23 cellular contexts compared by ENCODE assay signal in genomic region chr17:49299996-49300395, GRCh38.
"Had no signal": no experiment of that assay in that cellular context is flagged by ENCODE, and none has a peak within 500 bp of the region (broad histone marks: within the 10 kb centered on the region; RNA-seq: fewer than 3 reads in every experiment).

No MANE protein-coding gene starts in this region.

- H3K4me3 ChIP-seq: K562, SJSA1 had no signal

- ATAC-seq: K562 had no signal

- H3K27me3 ChIP-seq: SJSA1 had no signal

- H3K9me2 ChIP-seq: SK-N-SH had no signal

- DNase-seq: Kasumi-1, MM.1S, NCI-H1092 treated with DMSO at 0.1 percent for 48 hours, NCI-H1436, NCI-H187, NCI-H2029, NCI-H2081 treated with DMSO at 0.1 percent for 48 hours, NCI-H2171, NCI-H226, NCI-H446, NCI-H510A, NCI-H524 treated with DMSO at 0.1 percent for 48 hours, NCI-H69, NCI-H774, Right ventricle myocardium superior, RPMI8226, SIG-M5, SK-N-SH had no signal

- H3K4me1 ChIP-seq: SJSA1 had no signal

- H3K27me3 Mint-ChIP-seq: IgD-negative memory B cell had no signal

- H3K27ac ChIP-seq: HL-60, KMS-11, SJSA1 had no signal

- H3K4me2 ChIP-seq: KMS-11, SK-N-SH had no signal

- H3K9me3 Mint-ChIP-seq: IgD-negative memory B cell had no signal

- H3K27ac Mint-ChIP-seq: IgD-negative memory B cell had no signal

- H3K4me3 Mint-ChIP-seq: IgD-negative memory B cell had no signal
